ENCODE assay signal across 2 cellular contexts in the genomic region with DNA sequence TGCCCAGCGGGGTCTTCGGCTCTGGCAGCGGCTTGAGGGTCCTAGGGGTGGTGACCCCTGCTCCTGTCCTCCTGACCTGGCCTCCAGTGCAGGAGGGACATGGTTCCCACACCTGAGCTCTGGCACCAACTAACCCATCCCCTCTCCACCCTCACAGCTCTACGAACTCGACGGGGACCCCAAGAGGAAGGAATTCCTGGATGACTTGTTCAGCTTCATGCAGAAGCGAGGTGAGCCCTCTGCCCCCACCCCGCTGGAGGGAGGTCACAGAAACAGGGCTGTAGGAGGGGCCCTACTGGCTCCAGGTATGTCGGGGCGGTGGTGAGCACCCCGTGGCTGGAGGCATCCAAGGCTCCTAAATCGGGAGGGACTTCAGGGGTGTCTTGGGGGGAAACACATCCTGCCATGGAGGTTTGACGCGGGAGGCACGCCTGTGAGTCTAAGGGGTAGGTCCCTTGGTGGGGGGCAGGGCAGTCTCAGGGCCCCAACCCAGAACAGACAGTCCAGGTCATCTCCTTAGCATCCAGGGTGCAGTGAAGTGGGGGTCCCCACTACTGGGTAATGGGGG.
TF ChIP-seq lines count a peak whose summit lies in the region.

No MANE protein-coding gene starts in this region.

TF ChIP-seq in GM23338, 12 proteins besides CTCF, POLR2A, EP300 and RAD21 (continues in another document):
- TF ChIP-seq EZH2 (IDR thresholded peaks at IDR 0.05; ENCODE audit: low read depth, unreplicated experiment): no peak
- TF ChIP-seq, protein P1, sequence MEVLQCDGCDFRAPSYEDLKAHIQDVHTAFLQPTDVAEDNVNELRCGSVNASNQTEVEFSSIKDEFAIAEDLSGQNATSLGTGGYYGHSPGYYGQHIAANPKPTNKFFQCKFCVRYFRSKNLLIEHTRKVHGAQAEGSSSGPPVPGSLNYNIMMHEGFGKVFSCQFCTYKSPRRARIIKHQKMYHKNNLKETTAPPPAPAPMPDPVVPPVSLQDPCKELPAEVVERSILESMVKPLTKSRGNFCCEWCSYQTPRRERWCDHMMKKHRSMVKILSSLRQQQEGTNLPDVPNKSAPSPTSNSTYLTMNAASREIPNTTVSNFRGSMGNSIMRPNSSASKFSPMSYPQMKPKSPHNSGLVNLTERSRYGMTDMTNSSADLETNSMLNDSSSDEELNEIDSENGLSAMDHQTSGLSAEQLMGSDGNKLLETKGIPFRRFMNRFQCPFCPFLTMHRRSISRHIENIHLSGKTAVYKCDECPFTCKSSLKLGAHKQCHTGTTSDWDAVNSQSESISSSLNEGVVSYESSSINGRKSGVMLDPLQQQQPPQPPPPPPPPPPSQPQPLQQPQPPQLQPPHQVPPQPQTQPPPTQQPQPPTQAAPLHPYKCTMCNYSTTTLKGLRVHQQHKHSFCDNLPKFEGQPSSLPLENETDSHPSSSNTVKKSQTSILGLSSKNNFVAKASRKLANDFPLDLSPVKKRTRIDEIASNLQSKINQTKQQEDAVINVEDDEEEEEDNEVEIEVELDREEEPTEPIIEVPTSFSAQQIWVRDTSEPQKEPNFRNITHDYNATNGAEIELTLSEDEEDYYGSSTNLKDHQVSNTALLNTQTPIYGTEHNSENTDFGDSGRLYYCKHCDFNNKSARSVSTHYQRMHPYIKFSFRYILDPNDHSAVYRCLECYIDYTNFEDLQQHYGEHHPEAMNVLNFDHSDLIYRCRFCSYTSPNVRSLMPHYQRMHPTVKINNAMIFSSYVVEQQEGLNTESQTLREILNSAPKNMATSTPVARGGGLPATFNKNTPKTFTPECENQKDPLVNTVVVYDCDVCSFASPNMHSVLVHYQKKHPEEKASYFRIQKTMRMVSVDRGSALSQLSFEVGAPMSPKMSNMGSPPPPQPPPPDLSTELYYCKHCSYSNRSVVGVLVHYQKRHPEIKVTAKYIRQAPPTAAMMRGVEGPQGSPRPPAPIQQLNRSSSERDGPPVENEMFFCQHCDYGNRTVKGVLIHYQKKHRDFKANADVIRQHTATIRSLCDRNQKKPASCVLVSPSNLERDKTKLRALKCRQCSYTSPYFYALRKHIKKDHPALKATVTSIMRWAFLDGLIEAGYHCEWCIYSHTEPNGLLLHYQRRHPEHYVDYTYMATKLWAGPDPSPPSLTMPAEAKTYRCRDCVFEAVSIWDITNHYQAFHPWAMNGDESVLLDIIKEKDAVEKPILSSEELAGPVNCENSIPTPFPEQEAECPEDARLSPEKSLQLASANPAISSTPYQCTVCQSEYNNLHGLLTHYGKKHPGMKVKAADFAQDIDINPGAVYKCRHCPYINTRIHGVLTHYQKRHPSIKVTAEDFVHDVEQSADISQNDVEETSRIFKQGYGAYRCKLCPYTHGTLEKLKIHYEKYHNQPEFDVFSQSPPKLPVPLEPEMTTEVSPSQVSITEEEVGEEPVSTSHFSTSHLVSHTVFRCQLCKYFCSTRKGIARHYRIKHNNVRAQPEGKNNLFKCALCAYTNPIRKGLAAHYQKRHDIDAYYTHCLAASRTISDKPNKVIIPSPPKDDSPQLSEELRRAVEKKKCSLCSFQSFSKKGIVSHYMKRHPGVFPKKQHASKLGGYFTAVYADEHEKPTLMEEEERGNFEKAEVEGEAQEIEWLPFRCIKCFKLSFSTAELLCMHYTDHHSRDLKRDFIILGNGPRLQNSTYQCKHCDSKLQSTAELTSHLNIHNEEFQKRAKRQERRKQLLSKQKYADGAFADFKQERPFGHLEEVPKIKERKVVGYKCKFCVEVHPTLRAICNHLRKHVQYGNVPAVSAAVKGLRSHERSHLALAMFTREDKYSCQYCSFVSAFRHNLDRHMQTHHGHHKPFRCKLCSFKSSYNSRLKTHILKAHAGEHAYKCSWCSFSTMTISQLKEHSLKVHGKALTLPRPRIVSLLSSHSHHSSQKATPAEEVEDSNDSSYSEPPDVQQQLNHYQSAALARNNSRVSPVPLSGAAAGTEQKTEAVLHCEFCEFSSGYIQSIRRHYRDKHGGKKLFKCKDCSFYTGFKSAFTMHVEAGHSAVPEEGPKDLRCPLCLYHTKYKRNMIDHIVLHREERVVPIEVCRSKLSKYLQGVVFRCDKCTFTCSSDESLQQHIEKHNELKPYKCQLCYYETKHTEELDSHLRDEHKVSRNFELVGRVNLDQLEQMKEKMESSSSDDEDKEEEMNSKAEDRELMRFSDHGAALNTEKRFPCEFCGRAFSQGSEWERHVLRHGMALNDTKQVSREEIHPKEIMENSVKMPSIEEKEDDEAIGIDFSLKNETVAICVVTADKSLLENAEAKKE (CRISPR knock-in tag; IDR thresholded peaks at IDR 0.05): no peak
- TF ChIP-seq EZH2phosphoT487 (IDR thresholded peaks at IDR 0.05; ENCODE audit: unreplicated experiment): no peak
- TF ChIP-seq POLR2AphosphoS5 (IDR thresholded peaks at IDR 0.05; ENCODE audit: low read depth): no peak
- TF ChIP-seq ZNF114 (CRISPR knock-in tag; IDR thresholded peaks at IDR 0.05): no peak
- TF ChIP-seq STAT1 (IDR thresholded peaks at IDR 0.05; ENCODE audit: unreplicated experiment): no peak
- TF ChIP-seq, protein P2, sequence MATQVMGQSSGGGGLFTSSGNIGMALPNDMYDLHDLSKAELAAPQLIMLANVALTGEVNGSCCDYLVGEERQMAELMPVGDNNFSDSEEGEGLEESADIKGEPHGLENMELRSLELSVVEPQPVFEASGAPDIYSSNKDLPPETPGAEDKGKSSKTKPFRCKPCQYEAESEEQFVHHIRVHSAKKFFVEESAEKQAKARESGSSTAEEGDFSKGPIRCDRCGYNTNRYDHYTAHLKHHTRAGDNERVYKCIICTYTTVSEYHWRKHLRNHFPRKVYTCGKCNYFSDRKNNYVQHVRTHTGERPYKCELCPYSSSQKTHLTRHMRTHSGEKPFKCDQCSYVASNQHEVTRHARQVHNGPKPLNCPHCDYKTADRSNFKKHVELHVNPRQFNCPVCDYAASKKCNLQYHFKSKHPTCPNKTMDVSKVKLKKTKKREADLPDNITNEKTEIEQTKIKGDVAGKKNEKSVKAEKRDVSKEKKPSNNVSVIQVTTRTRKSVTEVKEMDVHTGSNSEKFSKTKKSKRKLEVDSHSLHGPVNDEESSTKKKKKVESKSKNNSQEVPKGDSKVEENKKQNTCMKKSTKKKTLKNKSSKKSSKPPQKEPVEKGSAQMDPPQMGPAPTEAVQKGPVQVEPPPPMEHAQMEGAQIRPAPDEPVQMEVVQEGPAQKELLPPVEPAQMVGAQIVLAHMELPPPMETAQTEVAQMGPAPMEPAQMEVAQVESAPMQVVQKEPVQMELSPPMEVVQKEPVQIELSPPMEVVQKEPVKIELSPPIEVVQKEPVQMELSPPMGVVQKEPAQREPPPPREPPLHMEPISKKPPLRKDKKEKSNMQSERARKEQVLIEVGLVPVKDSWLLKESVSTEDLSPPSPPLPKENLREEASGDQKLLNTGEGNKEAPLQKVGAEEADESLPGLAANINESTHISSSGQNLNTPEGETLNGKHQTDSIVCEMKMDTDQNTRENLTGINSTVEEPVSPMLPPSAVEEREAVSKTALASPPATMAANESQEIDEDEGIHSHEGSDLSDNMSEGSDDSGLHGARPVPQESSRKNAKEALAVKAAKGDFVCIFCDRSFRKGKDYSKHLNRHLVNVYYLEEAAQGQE (IDR thresholded peaks at IDR 0.05; ENCODE audit: unreplicated experiment): no peak
- TF ChIP-seq, protein P3, sequence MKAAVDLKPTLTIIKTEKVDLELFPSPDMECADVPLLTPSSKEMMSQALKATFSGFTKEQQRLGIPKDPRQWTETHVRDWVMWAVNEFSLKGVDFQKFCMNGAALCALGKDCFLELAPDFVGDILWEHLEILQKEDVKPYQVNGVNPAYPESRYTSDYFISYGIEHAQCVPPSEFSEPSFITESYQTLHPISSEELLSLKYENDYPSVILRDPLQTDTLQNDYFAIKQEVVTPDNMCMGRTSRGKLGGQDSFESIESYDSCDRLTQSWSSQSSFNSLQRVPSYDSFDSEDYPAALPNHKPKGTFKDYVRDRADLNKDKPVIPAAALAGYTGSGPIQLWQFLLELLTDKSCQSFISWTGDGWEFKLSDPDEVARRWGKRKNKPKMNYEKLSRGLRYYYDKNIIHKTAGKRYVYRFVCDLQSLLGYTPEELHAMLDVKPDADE (IDR thresholded peaks at IDR 0.05): no peak
- no peak for TF ChIP-seq JUNB (IDR thresholded peaks at IDR 0.05; ENCODE audit: unreplicated experiment)

TF ChIP-seq in Ishikawa, 13 proteins besides CTCF, POLR2A, EP300 and RAD21:
- TF ChIP-seq TEAD4 (IDR thresholded peaks at IDR 0.05): peak; percentile 85
- TF ChIP-seq TCF12 (IDR thresholded peaks at IDR 0.05; ENCODE audit: low read depth): no peak
